Comparison of ENCODE assay signal across 24 cellular contexts in the genomic region with DNA sequence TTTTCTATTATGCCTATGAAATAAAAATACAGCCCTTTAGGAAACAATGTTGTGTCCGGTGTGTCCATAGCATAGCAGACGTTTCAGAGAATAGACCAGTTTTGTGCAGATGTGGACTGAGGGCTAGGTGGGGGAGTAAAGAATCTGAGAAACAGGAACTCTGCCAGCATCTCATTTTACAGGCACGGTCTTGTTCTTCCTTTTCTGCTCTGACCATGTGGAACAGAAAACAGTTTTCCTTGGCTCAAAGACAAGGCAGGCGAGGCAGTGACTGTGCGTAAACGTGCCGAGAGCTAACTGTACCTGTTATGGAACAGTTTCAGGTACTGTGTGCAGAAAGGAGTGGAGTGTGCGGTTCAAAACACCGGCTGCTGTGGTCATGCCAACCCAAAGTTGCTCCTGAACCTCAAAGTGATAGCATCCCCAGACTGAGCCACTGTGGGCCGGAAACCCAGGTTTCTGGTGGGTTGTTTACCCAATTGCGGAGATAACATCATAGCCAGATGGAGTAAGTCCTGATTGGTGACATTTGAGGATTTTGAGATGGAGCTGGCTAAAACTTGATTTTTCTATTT. TPM values are rescaled to one million over a fixed set of nuclear protein-coding genes. Genes with fewer than 3 reads are reported as not detected.
DNase-seq lines count a peak whose midpoint lies in the region; ATAC-seq and TF ChIP-seq lines count a peak whose summit lies in the region.
"Had no signal": no experiment of that assay in that cellular context is flagged by ENCODE, and none has a peak within 500 bp of the region (broad histone marks: within the 10 kb centered on the region; RNA-seq: fewer than 3 reads in every experiment).

No MANE protein-coding gene starts in this region.

- in situ Hi-C loops in astrocyte of the spinal cord (cut with HindIII; ENCODE audit: low sequenced_read_pairs) (no loop called here), ACHN (cut with HindIII; ENCODE audit: low pct_ligation_motif_present, low pct_unique_long_range_greater_than_20kb, low sequenced_read_pairs) (no loop called here)

- ATAC-seq in HG03354 (IDR thresholded peaks at IDR 0.05; ENCODE audit: poor library complexity, severe bottlenecking, unreplicated experiment) (no peak), GM21576 (IDR thresholded peaks at IDR 0.05; ENCODE audit: unreplicated experiment) (no peak)
- ATAC-seq: activated T-cell treated with anti-CD3 and anti-CD28 coated beads, Interleukin-2, amount 50 U/mL, for 72 hours; gastrocnemius medialis; natural killer cell treated with Interleukin-12 subunit alpha and Interleukin-12 subunit beta and Interleukin-15 and Interleukin-18, amount 100 ng/mL, for 72 hours; stimulated activated naive CD8-positive, alpha-beta T cell treated with anti-CD3 and anti-CD28 coated beads, Interleukin-15, amount 100 ng/mL, for 72 hours had no signal

- H3K27ac ChIP-seq in dorsolateral prefrontal cortex: no peak overlapping the region
- H3K27ac ChIP-seq: body of pancreas, gastrocnemius medialis, HL-60 had no signal

- DNase-seq in DMS 273 treated with DMSO at 0.1 percent for 48 hours (lab: John Stamatoyannopoulos, UW): peak; percentile 43
- DNase-seq in NCI-H2029 (lab: John Stamatoyannopoulos, UW): peak; percentile 17
- peak; percentile 53 for DNase-seq in astrocyte of the spinal cord (ENCODE audit: low read depth, low spot score)
- peak; percentile 20 for DNase-seq in kidney tubule cell (ENCODE audit: low spot score)
- no peak for DNase-seq in dorsolateral prefrontal cortex
- DNase-seq in ACHN: no peak
- DNase-seq: activated CD4-positive, CD25-positive, alpha-beta regulatory T cell treated with anti-CD3 and anti-CD28 coated beads, Interleukin-2, amount 50 U/mL, for 72 hours; activated CD8-positive, alpha-beta memory T cell treated with anti-CD3 and anti-CD28 coated beads for 24 hours; activated T-cell treated with anti-CD3 and anti-CD28 coated beads, Interleukin-2, amount 50 U/mL, for 72 hours; CD4-positive, alpha-beta memory T cell; cortex of kidney; gastrocnemius medialis; NCI-H187 treated with DMSO at 0.1 percent for 48 hours; NCI-H510A; posterior cingulate gyrus; stimulated activated naive CD8-positive, alpha-beta T cell treated with anti-CD3 and anti-CD28 coated beads, Interleukin-15, amount 100 ng/mL, for 72 hours had no signal

- intact Hi-C loops in dorsolateral prefrontal cortex (cut with DNase I): loop anchor here (5.0 to 10.0 kb wide), 3 partner anchors 1058 to 1170 kb away; no protein-coding TSS in a partner anchor

- TF ChIP-seq CTCF in astrocyte of the spinal cord (IDR thresholded peaks at IDR 0.05; ENCODE audit: low read depth, low read length): no peak
- no peak for TF ChIP-seq CTCF in dorsolateral prefrontal cortex (IDR thresholded peaks at IDR 0.05 in 54 of 56, conservative IDR thresholded peaks at IDR 0.05 in 2 of 56; ENCODE audit: low read depth in 1 of 56, partially characterized antibody in 56 of 56)

- H3K27me3 ChIP-seq in dorsolateral prefrontal cortex: peaks cover 0 to 83% (median 45%) of the 10 kb centered on the region in 45 donors
- H3K27me3 ChIP-seq: body of pancreas, gastrocnemius medialis, MG63 had no signal

- H3K4me3 ChIP-seq in astrocyte of the spinal cord (ENCODE audit: low read depth, low read length) (no peak overlapping the region), dorsolateral prefrontal cortex (no peak overlapping the region)
- H3K4me3 ChIP-seq: body of pancreas, gastrocnemius medialis, MG63 had no signal

RNA-seq across cellular contexts. Expression of gene CNGA2, which starts 20.2 kb away (rescaled TPM):
- not detected for total RNA-seq in dorsolateral prefrontal cortex
- total RNA-seq: activated T-cell treated with anti-CD3 and anti-CD28 coated beads, Interleukin-2, amount 50 U/mL, for 72 hours; body of pancreas; CD4-positive, alpha-beta memory T cell; endothelial cell of umbilical vein; gastrocnemius medialis; natural killer cell treated with Interleukin-12 subunit alpha and Interleukin-12 subunit beta and Interleukin-15 and Interleukin-18, amount 100 ng/mL, for 72 hours; skeletal muscle tissue had no signal

RNA-seq across cellular contexts. Expression of gene FATE1, which starts 38.9 kb away (rescaled TPM):
- 1 to 10 TPM in 58 of 120 experiments, under 1 TPM in 36, not detected in 26; 0.39 to 3.9 (median 1.1) TPM for total RNA-seq in dorsolateral prefrontal cortex
- total RNA-seq: activated T-cell treated with anti-CD3 and anti-CD28 coated beads, Interleukin-2, amount 50 U/mL, for 72 hours; body of pancreas; CD4-positive, alpha-beta memory T cell; endothelial cell of umbilical vein; gastrocnemius medialis; natural killer cell treated with Interleukin-12 subunit alpha and Interleukin-12 subunit beta and Interleukin-15 and Interleukin-18, amount 100 ng/mL, for 72 hours had no signal

RNA-seq across cellular contexts. Expression of gene PRRG3, which starts 59.5 kb away (rescaled TPM):
- 10 to 100 TPM in 118 of 120 experiments, 1 to 10 TPM in 2; 8.6 to 39.0 (median 23.5) TPM for total RNA-seq in dorsolateral prefrontal cortex
- total RNA-seq: activated T-cell treated with anti-CD3 and anti-CD28 coated beads, Interleukin-2, amount 50 U/mL, for 72 hours; CD4-positive, alpha-beta memory T cell; endothelial cell of umbilical vein; natural killer cell treated with Interleukin-12 subunit alpha and Interleukin-12 subunit beta and Interleukin-15 and Interleukin-18, amount 100 ng/mL, for 72 hours had no signal

Comparison
In these comparisons a context has a peak if more than half of its experiments do, and no peak if none do; other contexts are left out.
1. DNase-seq: peak in DMS 273 treated with DMSO at 0.1 percent for 48 hours (single experiment), NCI-H2029 (single experiment), astrocyte of the spinal cord (single experiment) and kidney tubule cell (single experiment); none in dorsolateral prefrontal cortex (0 of 10) and ACHN (single experiment).